ENCODE assay signal across 8 cellular contexts in the genomic region with DNA sequence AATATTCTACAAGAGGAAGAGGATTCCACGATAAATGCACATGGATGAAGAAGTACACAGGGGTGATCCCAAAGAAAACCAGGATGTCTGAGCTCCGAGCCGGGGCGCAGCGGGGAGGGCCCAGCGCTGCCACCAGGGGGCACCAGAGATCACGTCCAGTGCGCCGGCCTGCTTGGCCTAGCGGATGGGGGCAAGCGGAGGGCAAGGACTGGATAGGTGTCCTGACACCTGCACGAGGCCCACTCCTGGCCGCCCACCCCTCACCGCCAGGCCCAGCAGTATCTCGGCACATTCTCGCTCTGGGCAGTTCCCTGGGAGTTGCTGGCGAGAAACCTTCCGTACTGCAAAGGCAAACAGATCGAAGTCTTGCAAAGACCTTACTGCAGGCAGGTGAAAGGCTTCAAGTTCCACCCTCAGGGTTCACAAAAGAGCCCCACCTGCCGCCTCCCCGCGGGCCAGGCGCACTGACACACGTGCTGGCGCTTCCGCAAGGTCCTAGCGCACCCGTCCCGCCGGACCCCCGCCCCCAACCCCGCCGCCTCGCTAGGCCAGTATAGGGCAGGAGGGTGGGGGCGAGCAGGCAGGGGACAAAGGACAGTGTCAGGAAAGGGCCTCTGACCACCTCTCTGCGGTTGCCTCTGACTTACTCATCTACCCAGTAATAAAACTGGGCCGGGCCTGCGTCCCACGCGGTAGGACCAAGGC. TPM values are rescaled to one million over a fixed set of nuclear protein-coding genes. Genes with fewer than 3 reads are reported as not detected.
DNase-seq lines count a peak whose midpoint lies in the region; ATAC-seq and TF ChIP-seq lines count a peak whose summit lies in the region.

No MANE protein-coding gene starts in this region.

- H3K4me1 ChIP-seq in KMS-11 (ENCODE audit: low read depth, poor library complexity, severe bottlenecking) (peaks cover 10% of the 10 kb centered on the region), body of pancreas (peaks cover 30% of the 10 kb centered on the region)

- no peaks in the 10 kb centered on the region for H3K9me3 ChIP-seq in body of pancreas
- no peaks in the 10 kb centered on the region for H3K9me3 ChIP-seq in iPS-18c (ENCODE audit: control insufficient read depth, insufficient read depth, low read length)

- H3K27me3 ChIP-seq in KMS-11 (ENCODE audit: insufficient read depth, low read depth) (peaks cover 19% of the 10 kb centered on the region; the same call in 1 of the 2 replicates), body of pancreas (peaks cover 0 to 23% of the 10 kb centered on the region in 2 donors)

- no peak for TF ChIP-seq POLR2A in body of pancreas (IDR thresholded peaks at IDR 0.05)

- no peaks in the 10 kb centered on the region for H3K79me2 ChIP-seq in KMS-11 (ENCODE audit: insufficient read depth, low read depth)

- no peak overlapping the region for H3K9ac ChIP-seq in KMS-11

- 14 to 26% methylated on average over 28 to 40 of the region's 40 CpGs for WGBS in body of pancreas, 2 donors

- H3K4me2 ChIP-seq in KMS-11: peak overlapping the region; percentile 10; the same call in 1 of the 2 replicates

- H3K27ac ChIP-seq in KMS-11 (no peak overlapping the region), body of pancreas (no peak overlapping the region)

- no peaks in the 10 kb centered on the region for H3K36me3 ChIP-seq in KMS-11 (ENCODE audit: insufficient read depth)
- H3K36me3 ChIP-seq in body of pancreas (replicated peaks in 1 of 2; ENCODE audit: insufficient read depth in 1 of 2, low read depth in 2 of 2): no peaks in the 10 kb centered on the region

- H4K20me1 ChIP-seq in KMS-11 (ENCODE audit: insufficient read depth): no peaks in the 10 kb centered on the region

- peak; percentile 94 for TF ChIP-seq CTCF in KMS-11 (conservative IDR thresholded peaks at IDR 0.05; ENCODE audit: low read depth, low read length)
- peak; percentile 89 to 99 (median 92) for TF ChIP-seq CTCF in body of pancreas (IDR thresholded peaks at IDR 0.05)

- DNase-seq in Daoy (ENCODE audit: low read depth): peak; percentile 70
- DNase-seq in T1000 (lab: John Stamatoyannopoulos, UW): peak; percentile 55
- DNase-seq in body of pancreas: peak; percentile 64 to 82 (median 78)
- peak; percentile 28 to 69 (median 64) for DNase-seq in stimulated activated CD4-positive, alpha-beta T cell treated with anti-CD3 and anti-CD28 coated beads, Interleukin-12 subunit alpha, Interleukin-12 subunit beta, amount 100 ng/mL, for 48 hours (ENCODE audit: low read depth in 2 of 3, low spot score in 1 of 3)

- peak overlapping the region; percentile 6 for H2AFZ ChIP-seq in KMS-11 (ENCODE audit: low read depth)

- intact Hi-C loops in body of pancreas (cut with DNase I): loop anchor here (5.0 to 10.0 kb wide), 2 partner anchors 143 to 235 kb away; no protein-coding TSS in a partner anchor

- H3K4me3 ChIP-seq in KMS-11 (IDR thresholded peaks at IDR 0.05; ENCODE audit: insufficient read depth, low read depth, low read length): no peak overlapping the region
- no peak overlapping the region for H3K4me3 ChIP-seq in body of pancreas
- H3K4me3 ChIP-seq in iPS-18c (ENCODE audit: insufficient read depth, low read depth, low read length): peak overlapping the region; percentile 41; the same call in 1 of the 2 replicates

- ATAC-seq in body of pancreas (peak; percentile 71), HG02840 (IDR thresholded peaks at IDR 0.05; ENCODE audit: low FRiP score, unreplicated experiment) (no peak), HG02884 (IDR thresholded peaks at IDR 0.05; ENCODE audit: unreplicated experiment) (no peak)

RNA-seq across cellular contexts. Expression of a gene that starts 3.3 kb away (rescaled TPM):
- 0.63 and 0.97 TPM in 2 replicates for total RNA-seq in Daoy (2014; rRNA removed; shearing (Covaris generic))
- not detected for total RNA-seq in body of pancreas

RNA-seq across cellular contexts. Expression of a gene that starts 28.1 kb away (rescaled TPM):
- 0.29 and 1.3 TPM in 2 replicates for total RNA-seq in Daoy (2014; rRNA removed; shearing (Covaris generic))
- total RNA-seq in body of pancreas: 1 to 10 TPM; 3.1 to 4.6 TPM

RNA-seq across cellular contexts. Expression of a gene that starts 40.7 kb away (rescaled TPM):
- 0.12 and 0.57 TPM in 2 replicates for total RNA-seq in Daoy (2014; rRNA removed; shearing (Covaris generic))
- total RNA-seq in body of pancreas: 10 to 100 TPM; 14.8 to 22.4 TPM

RNA-seq across cellular contexts. Expression of a gene that starts 43.9 kb away (rescaled TPM):
- 12.9 and 15.5 TPM in 2 replicates for total RNA-seq in Daoy (2014; rRNA removed; shearing (Covaris generic))
- total RNA-seq in body of pancreas: 10 to 100 TPM in 1 of 2 donors, 1 to 10 TPM in 1; 8.8 to 22.4 TPM

Comparison
In these comparisons a context has a peak if more than half of its experiments do, and no peak if none do; other contexts are left out.
1. RNA of a gene that starts 40.7 kb away (total RNA-seq): 14.8 to 22.4 TPM in body of pancreas; 0.12 to 0.57 TPM in Daoy; every median in the first group is over 10 times any median in the second.
2. Peak in every context shown above with its lines, with median percentiles within 50 percentile points of each other: DNase-seq.